ENCODE assay signal across 8 cellular contexts in the genomic region with DNA sequence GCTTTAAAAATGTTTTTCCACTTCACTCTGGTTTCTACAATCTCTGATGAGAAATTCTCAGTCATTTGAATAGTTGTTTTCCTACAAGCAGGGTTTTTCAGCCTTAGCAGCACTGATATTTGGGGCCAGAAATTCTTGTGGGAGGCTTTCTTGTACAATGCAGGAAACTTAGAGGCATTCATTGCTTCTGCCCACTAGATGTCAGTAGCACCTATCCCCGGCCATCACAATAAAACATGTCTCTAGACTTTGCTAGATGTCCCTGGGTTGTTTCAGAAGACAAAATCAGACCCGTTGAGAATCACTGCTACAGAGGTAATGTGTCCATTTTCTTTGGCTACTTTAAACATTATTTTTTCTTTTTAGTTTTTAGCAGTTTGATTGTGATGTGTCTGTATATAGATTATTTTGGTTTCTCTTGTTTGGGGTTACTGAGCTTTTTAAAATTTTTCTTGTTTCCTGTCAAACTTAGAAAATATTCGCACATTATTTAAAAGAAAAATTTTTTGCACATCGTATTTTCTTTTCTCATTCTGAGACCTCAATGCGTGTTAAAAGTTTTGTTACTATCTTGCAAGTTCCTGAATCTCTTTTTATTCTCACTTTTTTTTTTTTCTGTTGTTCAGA.
A peak's percentile ranks its signal among the peaks of the same experiment; 100 is the strongest.
DNase-seq lines count a peak whose midpoint lies in the region; ATAC-seq and TF ChIP-seq lines count a peak whose summit lies in the region.

No MANE protein-coding gene starts in this region.

- no peaks in the 10 kb centered on the region for H3K27me3 ChIP-seq in right atrium auricular region
- no peaks in the 10 kb centered on the region for H3K27me3 ChIP-seq in suprapubic skin

- peaks cover 27% of the 10 kb centered on the region for H3K4me1 Mint-ChIP-seq in WTC11
- H3K4me1 Mint-ChIP-seq in stimulated activated naive B cell treated with anti-CD40 and anti-IgM and Interleukin-4, amounts not matched to agents 10 μg/mL and 1 μg/mL and 100 μg/mL, for 72 hours, result peaks cover 5 to 8% of the 10 kb centered on the region in 2 donors

- no peak overlapping the region for H3K27ac ChIP-seq in right atrium auricular region
- no peak overlapping the region for H3K27ac ChIP-seq in suprapubic skin

- TF ChIP-seq POLR2A in suprapubic skin (IDR thresholded peaks at IDR 0.05), result no peak

- H3K36me3 ChIP-seq in right atrium auricular region, result no peaks in the 10 kb centered on the region
- no peaks in the 10 kb centered on the region for H3K36me3 ChIP-seq in suprapubic skin

- H3K4me3 ChIP-seq in right atrium auricular region, result no peak overlapping the region
- H3K4me3 ChIP-seq in suprapubic skin, result no peak overlapping the region

- no peak for TF ChIP-seq EP300 in suprapubic skin (IDR thresholded peaks at IDR 0.05)

- no peak overlapping the region for H3K4me3 Mint-ChIP-seq in WTC11
- H3K4me3 Mint-ChIP-seq in stimulated activated naive B cell treated with anti-CD40 and anti-IgM and Interleukin-4, amounts not matched to agents 10 μg/mL and 1 μg/mL and 100 μg/mL, for 72 hours, result no peak overlapping the region

- CTCF ChIA-PET in WTC11 (lab: Charles Lee), result interaction anchor here (1.2 kb wide), 1 partner anchor 70 kb away, joined by 8 read pairs; no protein-coding TSS in a partner anchor

- H3K27ac Mint-ChIP-seq in WTC11, result no peak overlapping the region
- H3K27ac Mint-ChIP-seq in stimulated activated naive B cell treated with anti-CD40 and anti-IgM and Interleukin-4, amounts not matched to agents 10 μg/mL and 1 μg/mL and 100 μg/mL, for 72 hours, result no peak overlapping the region

- H3K9me3 ChIP-seq in right atrium auricular region (no peaks in the 10 kb centered on the region), suprapubic skin (no peaks in the 10 kb centered on the region)

- H3K9me3 Mint-ChIP-seq in WTC11, result no peaks in the 10 kb centered on the region
- no peaks in the 10 kb centered on the region for H3K9me3 Mint-ChIP-seq in stimulated activated naive B cell treated with anti-CD40 and anti-IgM and Interleukin-4, amounts not matched to agents 10 μg/mL and 1 μg/mL and 100 μg/mL, for 72 hours

- peak; percentile 42 for DNase-seq in DMS 273 (lab: John Stamatoyannopoulos, UW; ENCODE audit: unreplicated experiment)
- DNase-seq in NCI-H1694 (lab: John Stamatoyannopoulos, UW), result peak; percentile 14
- DNase-seq in WTC11 (ENCODE audit: low spot score), result peak; percentile 21
- DNase-seq in right atrium auricular region (ENCODE audit: low spot score), result no peak
- DNase-seq in stimulated activated naive B cell treated with anti-CD40 and anti-IgM and Interleukin-4, amounts not matched to agents 10 μg/mL and 1 μg/mL and 100 μg/mL, for 72 hours, result peak; percentile 3
- no peak for DNase-seq in suprapubic skin (ENCODE audit: low spot score in 2 of 2)

- no peaks in the 10 kb centered on the region for H3K27me3 Mint-ChIP-seq in WTC11 (ENCODE audit: low read depth)
- peaks cover 4 to 8% of the 10 kb centered on the region in 2 donors for H3K27me3 Mint-ChIP-seq in stimulated activated naive B cell treated with anti-CD40 and anti-IgM and Interleukin-4, amounts not matched to agents 10 μg/mL and 1 μg/mL and 100 μg/mL, for 72 hours

- POLR2A ChIA-PET in WTC11 (lab: Charles Lee), result no interaction called here

- ATAC-seq in GM18861 (IDR thresholded peaks at IDR 0.05; ENCODE audit: unreplicated experiment), result peak; percentile 99
- peak; percentile 98 for ATAC-seq in HG02938 (IDR thresholded peaks at IDR 0.05; ENCODE audit: unreplicated experiment)
- ATAC-seq in WTC11, result peak; percentile 93
- peak; percentile 89 to 90 for ATAC-seq in stimulated activated naive B cell treated with anti-CD40 and anti-IgM and Interleukin-4, amounts not matched to agents 10 μg/mL and 1 μg/mL and 100 μg/mL, for 72 hours (replicated peaks)

- 55% methylated on average over 5 of the region's 5 CpGs for WGBS in suprapubic skin

- no peaks in the 10 kb centered on the region for H3K36me3 Mint-ChIP-seq in WTC11
- H3K36me3 Mint-ChIP-seq in stimulated activated naive B cell treated with anti-CD40 and anti-IgM and Interleukin-4, amounts not matched to agents 10 μg/mL and 1 μg/mL and 100 μg/mL, for 72 hours, result no peaks in the 10 kb centered on the region

- no peak for TF ChIP-seq CTCF in WTC11 (IDR thresholded peaks at IDR 0.05)
- peak; percentile 29 to 71 for TF ChIP-seq CTCF in right atrium auricular region (IDR thresholded peaks at IDR 0.05)
- TF ChIP-seq CTCF in suprapubic skin (IDR thresholded peaks at IDR 0.05), result peak in 1 of 2 donors; percentile 24

- H3K4me1 ChIP-seq in right atrium auricular region, result no peaks in the 10 kb centered on the region
- no peaks in the 10 kb centered on the region for H3K4me1 ChIP-seq in suprapubic skin

TF ChIP-seq in WTC11, 78 proteins besides CTCF, POLR2A, EP300 and RAD21:
- TF ChIP-seq, protein P1, sequence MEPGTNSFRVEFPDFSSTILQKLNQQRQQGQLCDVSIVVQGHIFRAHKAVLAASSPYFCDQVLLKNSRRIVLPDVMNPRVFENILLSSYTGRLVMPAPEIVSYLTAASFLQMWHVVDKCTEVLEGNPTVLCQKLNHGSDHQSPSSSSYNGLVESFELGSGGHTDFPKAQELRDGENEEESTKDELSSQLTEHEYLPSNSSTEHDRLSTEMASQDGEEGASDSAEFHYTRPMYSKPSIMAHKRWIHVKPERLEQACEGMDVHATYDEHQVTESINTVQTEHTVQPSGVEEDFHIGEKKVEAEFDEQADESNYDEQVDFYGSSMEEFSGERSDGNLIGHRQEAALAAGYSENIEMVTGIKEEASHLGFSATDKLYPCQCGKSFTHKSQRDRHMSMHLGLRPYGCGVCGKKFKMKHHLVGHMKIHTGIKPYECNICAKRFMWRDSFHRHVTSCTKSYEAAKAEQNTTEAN (CRISPR knock-in tag; IDR thresholded peaks at IDR 0.05), result no peak
- TF ChIP-seq CBFB (CRISPR knock-in tag; IDR thresholded peaks at IDR 0.05; ENCODE audit: low read depth) (no peak), JUN (CRISPR knock-in tag; IDR thresholded peaks at IDR 0.05) (no peak), ETV6 (CRISPR knock-in tag; IDR thresholded peaks at IDR 0.05) (no peak)
- TF ChIP-seq, protein P2, sequence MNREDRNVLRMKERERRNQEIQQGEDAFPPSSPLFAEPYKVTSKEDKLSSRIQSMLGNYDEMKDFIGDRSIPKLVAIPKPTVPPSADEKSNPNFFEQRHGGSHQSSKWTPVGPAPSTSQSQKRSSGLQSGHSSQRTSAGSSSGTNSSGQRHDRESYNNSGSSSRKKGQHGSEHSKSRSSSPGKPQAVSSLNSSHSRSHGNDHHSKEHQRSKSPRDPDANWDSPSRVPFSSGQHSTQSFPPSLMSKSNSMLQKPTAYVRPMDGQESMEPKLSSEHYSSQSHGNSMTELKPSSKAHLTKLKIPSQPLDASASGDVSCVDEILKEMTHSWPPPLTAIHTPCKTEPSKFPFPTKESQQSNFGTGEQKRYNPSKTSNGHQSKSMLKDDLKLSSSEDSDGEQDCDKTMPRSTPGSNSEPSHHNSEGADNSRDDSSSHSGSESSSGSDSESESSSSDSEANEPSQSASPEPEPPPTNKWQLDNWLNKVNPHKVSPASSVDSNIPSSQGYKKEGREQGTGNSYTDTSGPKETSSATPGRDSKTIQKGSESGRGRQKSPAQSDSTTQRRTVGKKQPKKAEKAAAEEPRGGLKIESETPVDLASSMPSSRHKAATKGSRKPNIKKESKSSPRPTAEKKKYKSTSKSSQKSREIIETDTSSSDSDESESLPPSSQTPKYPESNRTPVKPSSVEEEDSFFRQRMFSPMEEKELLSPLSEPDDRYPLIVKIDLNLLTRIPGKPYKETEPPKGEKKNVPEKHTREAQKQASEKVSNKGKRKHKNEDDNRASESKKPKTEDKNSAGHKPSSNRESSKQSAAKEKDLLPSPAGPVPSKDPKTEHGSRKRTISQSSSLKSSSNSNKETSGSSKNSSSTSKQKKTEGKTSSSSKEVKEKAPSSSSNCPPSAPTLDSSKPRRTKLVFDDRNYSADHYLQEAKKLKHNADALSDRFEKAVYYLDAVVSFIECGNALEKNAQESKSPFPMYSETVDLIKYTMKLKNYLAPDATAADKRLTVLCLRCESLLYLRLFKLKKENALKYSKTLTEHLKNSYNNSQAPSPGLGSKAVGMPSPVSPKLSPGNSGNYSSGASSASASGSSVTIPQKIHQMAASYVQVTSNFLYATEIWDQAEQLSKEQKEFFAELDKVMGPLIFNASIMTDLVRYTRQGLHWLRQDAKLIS (CRISPR knock-in tag; IDR thresholded peaks at IDR 0.05; ENCODE audit: borderline replicate concordance), result no peak

Comparison
In these comparisons a context has a peak if more than half of its experiments do, and no peak if none do; other contexts are left out.
1. DNase-seq: peak in DMS 273 (single experiment), NCI-H1694 (single experiment), WTC11 (single experiment) and stimulated activated naive B cell treated with anti-CD40 and anti-IgM and Interleukin-4, amounts not matched to agents 10 μg/mL and 1 μg/mL and 100 μg/mL, for 72 hours (single experiment); none in right atrium auricular region (single experiment) and suprapubic skin (0 of 2).
2. Peak in every context shown above with its lines, with median percentiles within 50 percentile points of each other: ATAC-seq.